In genomic region chr3:118938183-118938961, GRCh38 we compare ENCODE assay signal across 16 cellular contexts.
DNase-seq lines count a peak whose midpoint lies in the region; ATAC-seq, FAIRE-seq and TF ChIP-seq lines count a peak whose summit lies in the region.
"Had no signal": no experiment of that assay in that cellular context is flagged by ENCODE, and none has a peak within 500 bp of the region (broad histone marks: within the 10 kb centered on the region; RNA-seq: fewer than 3 reads in every experiment).

No MANE protein-coding gene starts in this region.

- no peak for DNase-seq in activated naive CD4-positive, alpha-beta T cell treated with anti-CD3 and anti-CD28 coated beads for 36 hours
- DNase-seq in activated naive CD4-positive, alpha-beta T cell treated with anti-CD3 and anti-CD28 coated beads, Interleukin-2, amount 10 ng/mL, durations not matched to agents 7 days and 5 days: no peak
- DNase-seq in NCI-H226: peak; percentile 65
- peak; percentile 8 for DNase-seq in astrocyte (ENCODE audit: low read depth)
- DNase-seq in neuronal stem cell (ENCODE audit: low spot score): no peak
- DNase-seq: activated CD4-positive, alpha-beta T cell treated with anti-CD3 and anti-CD28 coated beads, Interleukin-2, amount 10 ng/mL, durations not matched to agents 24 days and 14 days; NCI-H446 treated with DMSO at 0.1 percent for 48 hours; pancreas; PC-9; T-cell had no signal

- H2BK15ac ChIP-seq in neuronal stem cell (ENCODE audit: low read length): no peak overlapping the region

- H2AFZ ChIP-seq in astrocyte (ENCODE audit: low read depth, low read length) (no peak overlapping the region), neuronal stem cell (ENCODE audit: low read length) (no peak overlapping the region)
- H2AFZ ChIP-seq: PC-9 had no signal

- H3K18ac ChIP-seq in neuronal stem cell (ENCODE audit: low read length): no peak overlapping the region

- no peak overlapping the region for H4K91ac ChIP-seq in neuronal stem cell (ENCODE audit: low read depth, low read length, poor library complexity)

- H3K4me2 ChIP-seq in astrocyte (ENCODE audit: low read length) (no peak overlapping the region), neuronal stem cell (ENCODE audit: insufficient read depth, low read length, poor library complexity, severe bottlenecking) (no peak overlapping the region)
- H3K4me2 ChIP-seq: PC-9 had no signal

- H2BK12ac ChIP-seq in neuronal stem cell (ENCODE audit: low read length): no peak overlapping the region

- FAIRE-seq in astrocyte (lab: Jason Lieb, UNC): no peak
- FAIRE-seq: D721Med, HTR-8/SVneo, pancreas had no signal

- intact Hi-C loops in activated naive CD4-positive, alpha-beta T cell treated with anti-CD3 and anti-CD28 coated beads for 36 hours (cut with micrococcal nuclease): loop anchor here (1.0 kb wide), 1 partner anchor 11 kb away; no protein-coding TSS in a partner anchor

- no peak overlapping the region for H3K4me3 Mint-ChIP-seq in activated naive CD4-positive, alpha-beta T cell treated with anti-CD3 and anti-CD28 coated beads for 36 hours
- no peak overlapping the region for H3K4me3 Mint-ChIP-seq in activated naive CD4-positive, alpha-beta T cell treated with anti-CD3 and anti-CD28 coated beads, Interleukin-2, amount 10 ng/mL, durations not matched to agents 7 days and 5 days
- no peak overlapping the region for H3K4me3 Mint-ChIP-seq in astrocyte (ENCODE audit: unreplicated experiment)
- H3K4me3 Mint-ChIP-seq: activated CD4-positive, alpha-beta T cell treated with anti-CD3 and anti-CD28 coated beads, Interleukin-2, amount 10 ng/mL, durations not matched to agents 24 days and 14 days; activated T-helper 1 cell treated with anti-CD3 and anti-CD28 coated beads, Interleukin-12 subunit alpha, Interleukin-12 subunit beta, Interleukin-2, Interleukin-4 antibody, amounts not matched to agents 30 ng/mL and 10 ng/mL and 1 ng/mL, durations not matched to agents 14 hours and 24 hours and 36 hours; T-cell had no signal

- H2AK5ac ChIP-seq in neuronal stem cell (ENCODE audit: low read depth, low read length): no peak overlapping the region

- H3K27me3 Mint-ChIP-seq in activated naive CD4-positive, alpha-beta T cell treated with anti-CD3 and anti-CD28 coated beads for 36 hours (ENCODE audit: low read depth): no peaks in the 10 kb centered on the region
- no peaks in the 10 kb centered on the region for H3K27me3 Mint-ChIP-seq in activated naive CD4-positive, alpha-beta T cell treated with anti-CD3 and anti-CD28 coated beads, Interleukin-2, amount 10 ng/mL, durations not matched to agents 7 days and 5 days
- no peaks in the 10 kb centered on the region for H3K27me3 Mint-ChIP-seq in astrocyte (ENCODE audit: low read depth, unreplicated experiment)
- H3K27me3 Mint-ChIP-seq: activated CD4-positive, alpha-beta T cell treated with anti-CD3 and anti-CD28 coated beads, Interleukin-2, amount 10 ng/mL, durations not matched to agents 24 days and 14 days; T-cell had no signal

- H3K27ac ChIP-seq in astrocyte (ENCODE audit: low read depth, low read length) (no peak overlapping the region), mesodermal cell (ENCODE audit: low read depth, low read length, severe bottlenecking) (peak overlapping the region; percentile 51), neuronal stem cell (replicated peaks; ENCODE audit: low read length) (no peak overlapping the region)
- H3K27ac ChIP-seq: pancreas, PC-9 had no signal

- 93 to 96% methylated on average over 2 to 4 of the region's 5 CpGs for WGBS in mesodermal cell (ENCODE audit: insufficient coverage in 2 of 2), 2 experiments
- WGBS in neuronal stem cell (ENCODE audit: extremely low coverage in 2 of 2, insufficient read length in 2 of 2, insufficient replicate concordance in 1 of 2), 2 donors: no CpG with 5 or more reads among the region's 5 CpGs

- H3K9me3 ChIP-seq in astrocyte (ENCODE audit: insufficient read depth, low read depth, low read length) (no peaks in the 10 kb centered on the region), mesodermal cell (ENCODE audit: control insufficient read depth, low read length) (no peaks in the 10 kb centered on the region), neuronal stem cell (replicated peaks in 1 of 2; ENCODE audit: control insufficient read depth in 2 of 2, insufficient read depth in 1 of 2, low read depth in 1 of 2, low read length in 2 of 2) (no peaks in the 10 kb centered on the region)

- H3K79me1 ChIP-seq in neuronal stem cell (ENCODE audit: low read depth, low read length): no peaks in the 10 kb centered on the region

- H3K4me1 ChIP-seq in astrocyte (ENCODE audit: insufficient read depth, low read length) (no peaks in the 10 kb centered on the region), mesodermal cell (ENCODE audit: control insufficient read depth, insufficient read depth, low read length, poor library complexity, severe bottlenecking) (peaks cover 11% of the 10 kb centered on the region), neuronal stem cell (ENCODE audit: control insufficient read depth in 2 of 2, insufficient read depth in 1 of 2, low read depth in 1 of 2, low read length in 2 of 2) (peaks cover 0 to 5% of the 10 kb centered on the region in 2 donors)
- H3K4me1 ChIP-seq: pancreas had no signal

- H3K4ac ChIP-seq in neuronal stem cell (ENCODE audit: low read length): no peak overlapping the region

- no peak overlapping the region for H2BK120ac ChIP-seq in neuronal stem cell (ENCODE audit: low read depth, low read length)

- no peaks in the 10 kb centered on the region for H4K20me1 ChIP-seq in astrocyte (ENCODE audit: insufficient read depth, low read length)

- no peak overlapping the region for H3K4me3 ChIP-seq in astrocyte (ENCODE audit: insufficient read depth, low read depth, low read length)
- H3K4me3 ChIP-seq in mesodermal cell (ENCODE audit: extremely low read depth, insufficient read depth, low read length, poor library complexity, severe bottlenecking): no peak overlapping the region
- no peak overlapping the region for H3K4me3 ChIP-seq in neuronal stem cell (ENCODE audit: low read length in 2 of 2)
- H3K4me3 ChIP-seq: pancreas, PC-9 had no signal

- ATAC-seq in HG02840 (IDR thresholded peaks at IDR 0.05; ENCODE audit: low FRiP score, unreplicated experiment) (no peak), HG03039 (IDR thresholded peaks at IDR 0.05; ENCODE audit: unreplicated experiment) (no peak)
- ATAC-seq: pancreas had no signal

- H3K14ac ChIP-seq in neuronal stem cell (ENCODE audit: low read length): no peak overlapping the region

- no peaks in the 10 kb centered on the region for H3K36me3 Mint-ChIP-seq in activated naive CD4-positive, alpha-beta T cell treated with anti-CD3 and anti-CD28 coated beads for 36 hours (ENCODE audit: low read depth)
- no peaks in the 10 kb centered on the region for H3K36me3 Mint-ChIP-seq in activated naive CD4-positive, alpha-beta T cell treated with anti-CD3 and anti-CD28 coated beads, Interleukin-2, amount 10 ng/mL, durations not matched to agents 7 days and 5 days
- H3K36me3 Mint-ChIP-seq in astrocyte (ENCODE audit: low read depth, unreplicated experiment): no peaks in the 10 kb centered on the region
- H3K36me3 Mint-ChIP-seq: T-cell had no signal

- CTCF ChIA-PET in activated naive CD4-positive, alpha-beta T cell treated with anti-CD3 and anti-CD28 coated beads for 36 hours (lab: Charles Lee): no interaction called here
- CTCF ChIA-PET in activated naive CD4-positive, alpha-beta T cell treated with anti-CD3 and anti-CD28 coated beads, Interleukin-2, amount 10 ng/mL, durations not matched to agents 7 days and 5 days (lab: Charles Lee): interaction anchor here (1.3 kb wide), 1 partner anchor 96 kb away, joined by 3 read pairs; the partner anchor contains the start of gene IGSF11

- H3K23ac ChIP-seq in neuronal stem cell (ENCODE audit: low read depth, low read length, poor library complexity): no peak overlapping the region

- H3K27me3 ChIP-seq in astrocyte (ENCODE audit: insufficient read depth, low read length) (no peaks in the 10 kb centered on the region), neuronal stem cell (ENCODE audit: control insufficient read depth in 3 of 3, insufficient read depth in 3 of 3, low read depth in 1 of 3, low read length in 3 of 3) (no peaks in the 10 kb centered on the region)
- H3K27me3 ChIP-seq: pancreas had no signal

- TF ChIP-seq CTCF in astrocyte (IDR thresholded peaks at IDR 0.05; ENCODE audit: insufficient read depth, low read depth, low read length): no peak

- no peak overlapping the region for H4K8ac ChIP-seq in neuronal stem cell (ENCODE audit: low read depth, low read length)

- no peak overlapping the region for H3K9ac ChIP-seq in astrocyte (ENCODE audit: low read length)
- H3K9ac ChIP-seq in neuronal stem cell (ENCODE audit: low read depth, low read length, poor library complexity): no peak overlapping the region

- no peaks in the 10 kb centered on the region for H3K36me3 ChIP-seq in astrocyte (ENCODE audit: insufficient read depth, low read length)
- no peaks in the 10 kb centered on the region for H3K36me3 ChIP-seq in mesodermal cell (ENCODE audit: control insufficient read depth, insufficient read depth, low read length)
- no peaks in the 10 kb centered on the region for H3K36me3 ChIP-seq in neuronal stem cell (replicated peaks in 1 of 2; ENCODE audit: control insufficient read depth in 2 of 2, insufficient read depth in 2 of 2, low read length in 2 of 2)
- H3K36me3 ChIP-seq: pancreas had no signal

- H3K4me1 Mint-ChIP-seq in activated naive CD4-positive, alpha-beta T cell treated with anti-CD3 and anti-CD28 coated beads for 36 hours (ENCODE audit: low read depth): peaks cover 26% of the 10 kb centered on the region
- peaks cover 30% of the 10 kb centered on the region for H3K4me1 Mint-ChIP-seq in activated naive CD4-positive, alpha-beta T cell treated with anti-CD3 and anti-CD28 coated beads, Interleukin-2, amount 10 ng/mL, durations not matched to agents 7 days and 5 days
- peaks cover 8% of the 10 kb centered on the region for H3K4me1 Mint-ChIP-seq in astrocyte (ENCODE audit: low read depth, unreplicated experiment)

- H3K27ac Mint-ChIP-seq in activated naive CD4-positive, alpha-beta T cell treated with anti-CD3 and anti-CD28 coated beads for 36 hours: peak overlapping the region; percentile 42
- H3K27ac Mint-ChIP-seq in activated naive CD4-positive, alpha-beta T cell treated with anti-CD3 and anti-CD28 coated beads, Interleukin-2, amount 10 ng/mL, durations not matched to agents 7 days and 5 days: no peak overlapping the region
- H3K27ac Mint-ChIP-seq in astrocyte (ENCODE audit: unreplicated experiment): peak overlapping the region; percentile 47
- H3K27ac Mint-ChIP-seq: activated CD4-positive, alpha-beta T cell treated with anti-CD3 and anti-CD28 coated beads, Interleukin-2, amount 10 ng/mL, durations not matched to agents 24 days and 14 days; activated T-helper 1 cell treated with anti-CD3 and anti-CD28 coated beads, Interleukin-12 subunit alpha, Interleukin-12 subunit beta, Interleukin-2, Interleukin-4 antibody, amounts not matched to agents 30 ng/mL and 10 ng/mL and 1 ng/mL, durations not matched to agents 14 hours and 24 hours and 36 hours had no signal

- H3K9me3 Mint-ChIP-seq in activated naive CD4-positive, alpha-beta T cell treated with anti-CD3 and anti-CD28 coated beads for 36 hours: no peaks in the 10 kb centered on the region
- H3K9me3 Mint-ChIP-seq in activated naive CD4-positive, alpha-beta T cell treated with anti-CD3 and anti-CD28 coated beads, Interleukin-2, amount 10 ng/mL, durations not matched to agents 7 days and 5 days: peaks cover 3% of the 10 kb centered on the region
- H3K9me3 Mint-ChIP-seq in astrocyte (ENCODE audit: unreplicated experiment): no peaks in the 10 kb centered on the region
- H3K9me3 Mint-ChIP-seq: activated CD4-positive, alpha-beta T cell treated with anti-CD3 and anti-CD28 coated beads, Interleukin-2, amount 10 ng/mL, durations not matched to agents 24 days and 14 days; activated T-helper 1 cell treated with anti-CD3 and anti-CD28 coated beads, Interleukin-12 subunit alpha, Interleukin-12 subunit beta, Interleukin-2, Interleukin-4 antibody, amounts not matched to agents 30 ng/mL and 10 ng/mL and 1 ng/mL, durations not matched to agents 14 hours and 24 hours and 36 hours had no signal

- no peak overlapping the region for H2BK5ac ChIP-seq in neuronal stem cell (ENCODE audit: low read length)

- H3K79me2 ChIP-seq in astrocyte (ENCODE audit: insufficient read depth, low read length): no peaks in the 10 kb centered on the region

Comparison
In these comparisons a context has a peak if more than half of its experiments do, and no peak if none do; other contexts are left out.
1. DNase-seq: peak in NCI-H226 (single experiment) and astrocyte (single experiment); none in activated naive CD4-positive, alpha-beta T cell treated with anti-CD3 and anti-CD28 coated beads for 36 hours (single experiment), activated naive CD4-positive, alpha-beta T cell treated with anti-CD3 and anti-CD28 coated beads, Interleukin-2, amount 10 ng/mL, durations not matched to agents 7 days and 5 days (single experiment) and neuronal stem cell (single experiment).